Comparison of ENCODE assay signal across 9 cellular contexts in genomic region chr2:75710220-75710576, GRCh38. TPM values are rescaled to one million over a fixed set of nuclear protein-coding genes. Genes with fewer than 3 reads are reported as not detected.
A peak's percentile ranks its signal among the peaks of the same experiment; 100 is the strongest.
DNase-seq lines count a peak whose midpoint lies in the region; ATAC-seq, FAIRE-seq and TF ChIP-seq lines count a peak whose summit lies in the region.
"Had no signal": no experiment of that assay in that cellular context is flagged by ENCODE, and none has a peak within 500 bp of the region (broad histone marks: within the 10 kb centered on the region; RNA-seq: fewer than 3 reads in every experiment).

No MANE protein-coding gene starts in this region.

- H3K27ac Mint-ChIP-seq in activated naive CD8-positive, alpha-beta T cell: peak overlapping the region; percentile 97

- DNase-seq in NCI-H345 (lab: John Stamatoyannopoulos, UW): peak; percentile 55
- no peak for DNase-seq in NCI-H345 treated with DMSO at 0.1 percent for 48 hours (lab: John Stamatoyannopoulos, UW; ENCODE audit: unreplicated experiment)
- DNase-seq in kidney: no peak
- DNase-seq in thoracic aorta (ENCODE audit: low spot score): no peak
- DNase-seq in iPS-NIHi7 (ENCODE audit: extremely low spot score): no peak

- peak overlapping the region; percentile 88 for H3K4me3 Mint-ChIP-seq in activated naive CD8-positive, alpha-beta T cell

- no peaks in the 10 kb centered on the region for H3K36me3 ChIP-seq in kidney (ENCODE audit: control insufficient read depth in 1 of 2, insufficient read depth in 2 of 2, low read length in 2 of 2)
- H3K36me3 ChIP-seq in thoracic aorta: peaks cover under 1% of the 10 kb centered on the region

- H3K4me1 ChIP-seq in kidney (ENCODE audit: control insufficient read depth in 1 of 2, insufficient read depth in 1 of 2, low read depth in 1 of 2, low read length in 2 of 2) (peaks cover 0 to 3% of the 10 kb centered on the region in 2 donors), thoracic aorta (ENCODE audit: control insufficient read depth in 1 of 2, low read depth in 2 of 2) (peaks cover 6 to 17% of the 10 kb centered on the region in 2 donors)

- H3K27ac ChIP-seq in kidney (ENCODE audit: low read depth in 2 of 2, low read length in 2 of 2) (peak overlapping the region; percentile 86 to 88), thoracic aorta (peak overlapping the region; percentile 79 to 84)

- H3K9ac ChIP-seq in kidney (ENCODE audit: low read length in 2 of 2): peak overlapping the region; percentile 71

- FAIRE-seq in kidney (lab: Jason Lieb, UNC): no peak
- FAIRE-seq: colon had no signal

- intact Hi-C loops in kidney (cut with DNase I): no loop called here

- H3K4me3 ChIP-seq in kidney (ENCODE audit: low read length in 2 of 2) (peak overlapping the region; percentile 78 to 79), thoracic aorta (peak overlapping the region; percentile 87)

- peaks cover 8% of the 10 kb centered on the region for H3K36me3 Mint-ChIP-seq in activated naive CD8-positive, alpha-beta T cell

- peaks cover 32% of the 10 kb centered on the region for H3K4me1 Mint-ChIP-seq in activated naive CD8-positive, alpha-beta T cell (ENCODE audit: low read depth)

- H3K9me3 ChIP-seq in kidney (ENCODE audit: control insufficient read depth in 1 of 2, low read length in 2 of 2) (no peaks in the 10 kb centered on the region), thoracic aorta (no peaks in the 10 kb centered on the region)

- no peaks in the 10 kb centered on the region for H3K27me3 ChIP-seq in thoracic aorta (replicated peaks; ENCODE audit: insufficient read depth)

- H3K27me3 Mint-ChIP-seq in activated naive CD8-positive, alpha-beta T cell: no peaks in the 10 kb centered on the region

- no peaks in the 10 kb centered on the region for H3K9me3 Mint-ChIP-seq in activated naive CD8-positive, alpha-beta T cell (ENCODE audit: low read depth)

- TF ChIP-seq CTCF in kidney (IDR thresholded peaks at IDR 0.05; ENCODE audit: borderline replicate concordance, extremely low read depth, insufficient read depth): no peak
- no peak for TF ChIP-seq CTCF in thoracic aorta (IDR thresholded peaks at IDR 0.05)

- ATAC-seq in HG03139 (IDR thresholded peaks at IDR 0.05; ENCODE audit: unreplicated experiment) (peak; percentile 25), thoracic aorta (ENCODE audit: insufficient number of reproducible peaks, low FRiP score, low read depth) (no peak), HG03108 (IDR thresholded peaks at IDR 0.05; ENCODE audit: unreplicated experiment) (no peak)

RNA-seq across cellular contexts. Expression of gene GCFC2, which starts 0.5 kb away (rescaled TPM):
- total RNA-seq in kidney (26.7 TPM), thoracic aorta (10 to 100 TPM; 21.5 to 29.2 TPM)
- polyA plus RNA-seq in kidney (ENCODE audit: insufficient read depth, low read depth, low replicate concordance): 27.3 TPM
